In genomic region chr17:2435852-2436251, GRCh38 we compare ENCODE assay signal across 12 cellular contexts. TPM values are rescaled to one million over a fixed set of nuclear protein-coding genes. Genes with fewer than 3 reads are reported as not detected.
A peak's percentile ranks its signal among the peaks of the same experiment; 100 is the strongest.
DNase-seq lines count a peak whose midpoint lies in the region; ATAC-seq, FAIRE-seq and TF ChIP-seq lines count a peak whose summit lies in the region.
"Had no signal": no experiment of that assay in that cellular context is flagged by ENCODE, and none has a peak within 500 bp of the region (broad histone marks: within the 10 kb centered on the region; RNA-seq: fewer than 3 reads in every experiment).

No MANE protein-coding gene starts in this region.

- H3K36me3 ChIP-seq in H1 (ENCODE audit: control insufficient read depth in 2 of 4, insufficient read depth in 4 of 4, low read length in 3 of 4) (peaks cover 10 to 39% (median 20%) of the 10 kb centered on the region in 4 experiments; a peak in 7 of 8 replicates), MG63 (peaks cover 2% of the 10 kb centered on the region)

- H3K4ac ChIP-seq in H1 (replicated peaks; ENCODE audit: insufficient read length, low read depth, low read length) = no peak overlapping the region

- H3K27me3 Mint-ChIP-seq in activated CD8-positive, alpha-beta T cell treated with anti-CD3 and anti-CD28 coated beads, Interleukin-2, amount 10 ng/mL, durations not matched to agents 7 days and 5 days (ENCODE audit: low read depth) = no peaks in the 10 kb centered on the region
- H3K27me3 Mint-ChIP-seq: central memory CD8-positive, alpha-beta T cell; stimulated activated naive CD8-positive, alpha-beta T cell treated with anti-CD3 and anti-CD28 coated beads, Interleukin-15, Interleukin-2, amounts not matched to agents 100 ng/mL and 50 ng/mL, for 24 hours had no signal

- POLR2A ChIA-PET in H1 (lab: Charles Lee; ENCODE audit: partially characterized antibody) = interaction anchor here (0.9 to 1.3 kb wide), 3 partner anchors 8 to 75 kb away, joined by 3 to 7 read pairs (median 5); partner anchors contain the start of gene METTL16
- POLR2A ChIA-PET in activated CD8-positive, alpha-beta T cell treated with anti-CD3 and anti-CD28 coated beads, Interleukin-2, amount 10 ng/mL, durations not matched to agents 7 days and 5 days (lab: Charles Lee) = no interaction called here

- peaks cover 25% of the 10 kb centered on the region for H3K36me3 Mint-ChIP-seq in activated CD8-positive, alpha-beta T cell treated with anti-CD3 and anti-CD28 coated beads, Interleukin-2, amount 10 ng/mL, durations not matched to agents 7 days and 5 days (ENCODE audit: low read depth)

- H3K56ac ChIP-seq in H1 (replicated peaks; ENCODE audit: insufficient read length, low read depth, low read length) = no peak overlapping the region

- ATAC-seq in activated CD8-positive, alpha-beta T cell treated with anti-CD3 and anti-CD28 coated beads, Interleukin-2, amount 10 ng/mL, durations not matched to agents 7 days and 5 days = no peak
- ATAC-seq: Right ventricle myocardium inferior had no signal

- no peak overlapping the region for H2BK15ac ChIP-seq in H1 (ENCODE audit: low read length)

- H3K79me1 ChIP-seq in H1 (ENCODE audit: low read depth, low read length) = peaks cover 8% of the 10 kb centered on the region

- H3K4me3 ChIP-seq in H1 (ENCODE audit: extremely low read depth in 1 of 4, insufficient read depth in 2 of 4, low read depth in 3 of 4, low read length in 4 of 4) (peak overlapping the region in 1 of 4 experiments; percentile 39; a peak in 1 of 8 replicates), MG63 (no peak overlapping the region)

- no peak overlapping the region for H2BK12ac ChIP-seq in H1 (ENCODE audit: low read depth, low read length)

- H2AK5ac ChIP-seq in H1 (ENCODE audit: low read depth, low read length) = no peak overlapping the region

- H3K9ac ChIP-seq in H1 (replicated peaks in 1 of 4; ENCODE audit: extremely low read depth in 1 of 4, low read depth in 3 of 4, low read length in 3 of 4) = peak overlapping the region in 2 of 4 experiments; percentile 8 to 10; a peak in 2 of 7 replicates

- TF ChIP-seq POLR2A in H1 (IDR thresholded peaks at IDR 0.05; ENCODE audit: control extremely low read depth in 1 of 2, low read depth in 2 of 2, low read length in 2 of 2) = no peak

- no peaks in the 10 kb centered on the region for H3K23me2 ChIP-seq in H1 (ENCODE audit: low read depth, low read length)

- H2BK120ac ChIP-seq in H1 (replicated peaks; ENCODE audit: low read depth, low read length) = no peak overlapping the region

- H4K20me1 ChIP-seq in H1 (replicated peaks in 1 of 2; ENCODE audit: control insufficient read depth in 1 of 2, insufficient read depth in 2 of 2, low read length in 2 of 2) = peaks cover 0 to 1% of the 10 kb centered on the region in 2 experiments

- H3K9me3 ChIP-seq in H1 (ENCODE audit: insufficient read depth in 2 of 2, low read depth in 1 of 2, low read length in 1 of 2) = no peaks in the 10 kb centered on the region
- no peaks in the 10 kb centered on the region for H3K9me3 ChIP-seq in MG63

- H3K27ac Mint-ChIP-seq in activated CD8-positive, alpha-beta T cell treated with anti-CD3 and anti-CD28 coated beads, Interleukin-2, amount 10 ng/mL, durations not matched to agents 7 days and 5 days = no peak overlapping the region

- H3K23ac ChIP-seq in H1 (ENCODE audit: insufficient read length) = no peak overlapping the region

- H3K18ac ChIP-seq in H1 (ENCODE audit: extremely low read depth, low read length) = no peak overlapping the region

- no peak overlapping the region for H4K5ac ChIP-seq in H1 (ENCODE audit: insufficient read length, low read depth, low read length)

- DNase-seq in NCI-H2081 (lab: John Stamatoyannopoulos, UW) (peak; percentile 53 to 68), NCI-H2081 treated with DMSO at 0.1 percent for 48 hours (lab: John Stamatoyannopoulos, UW) (no peak), NCI-H345 (lab: John Stamatoyannopoulos, UW) (peak; percentile 93), H1 (ENCODE audit: low read depth in 1 of 2, low spot score in 2 of 2) (peak in 1 of 2 experiments; percentile 51), CD1c-positive myeloid dendritic cell (ENCODE audit: extremely low spot score) (no peak), MG63 (no peak)
- no peak for DNase-seq in activated CD8-positive, alpha-beta T cell treated with anti-CD3 and anti-CD28 coated beads, Interleukin-2, amount 10 ng/mL, durations not matched to agents 7 days and 5 days
- DNase-seq: 8988T had no signal

- no peak overlapping the region for H4K8ac ChIP-seq in H1 (ENCODE audit: extremely low read depth, insufficient read depth, low read length)

- CTCF ChIA-PET in H1 (lab: Charles Lee; ENCODE audit: partially characterized antibody) = interaction anchor here (0.6 to 3.4 kb wide), 7 partner anchors 9 to 157 kb away, joined by 3 to 17 read pairs (median 5); no protein-coding TSS in a partner anchor
- CTCF ChIA-PET in activated CD8-positive, alpha-beta T cell treated with anti-CD3 and anti-CD28 coated beads, Interleukin-2, amount 10 ng/mL, durations not matched to agents 7 days and 5 days (lab: Charles Lee) = interaction anchor here (0.9 to 8.8 kb wide), 2 partner anchors 19 to 53 kb away, joined by 3 to 53 read pairs; no protein-coding TSS in a partner anchor

- peaks cover 0 to 14% of the 10 kb centered on the region in 2 experiments; a peak in 2 of 4 replicates for H3K79me2 ChIP-seq in H1 (ENCODE audit: control insufficient read depth in 1 of 2, insufficient read depth in 2 of 2, low read length in 2 of 2)

- no peak for TF ChIP-seq RAD21 in H1 (IDR thresholded peaks at IDR 0.05 in 1 of 2, conservative IDR thresholded peaks at IDR 0.05 in 1 of 2; ENCODE audit: low read depth in 2 of 2, low read length in 2 of 2)

- H3K4me3 Mint-ChIP-seq in activated CD8-positive, alpha-beta T cell treated with anti-CD3 and anti-CD28 coated beads, Interleukin-2, amount 10 ng/mL, durations not matched to agents 7 days and 5 days = no peak overlapping the region
- H3K4me3 Mint-ChIP-seq: central memory CD8-positive, alpha-beta T cell; stimulated activated naive CD8-positive, alpha-beta T cell treated with anti-CD3 and anti-CD28 coated beads, Interleukin-15, Interleukin-2, amounts not matched to agents 100 ng/mL and 50 ng/mL, for 24 hours had no signal

- peak overlapping the region; percentile 61 to 64 for H3K4me2 ChIP-seq in H1 (ENCODE audit: insufficient read depth in 1 of 2, low read depth in 2 of 2, low read length in 2 of 2)

- TF ChIP-seq CTCF in H1 (IDR thresholded peaks at IDR 0.05; ENCODE audit: control extremely low read depth in 1 of 3, insufficient read depth in 1 of 3, low read depth in 1 of 3, low read length in 3 of 3) = no peak

- H4K91ac ChIP-seq in H1 (replicated peaks; ENCODE audit: insufficient read length, low read length) = no peak overlapping the region

- no peak for FAIRE-seq in H1 (lab: Jason Lieb, UNC)

- H2AFZ ChIP-seq in H1 (ENCODE audit: low read length) = no peak overlapping the region

- H3K4me1 ChIP-seq in H1 (replicated peaks in 1 of 4; ENCODE audit: control insufficient read depth in 3 of 4, insufficient read depth in 4 of 4, low read length in 3 of 4) = peaks cover 6 to 17% (median 13%) of the 10 kb centered on the region in 4 experiments

- H3K4me1 Mint-ChIP-seq in activated CD8-positive, alpha-beta T cell treated with anti-CD3 and anti-CD28 coated beads, Interleukin-2, amount 10 ng/mL, durations not matched to agents 7 days and 5 days (ENCODE audit: low read depth) = no peaks in the 10 kb centered on the region
- H3K4me1 Mint-ChIP-seq: central memory CD8-positive, alpha-beta T cell had no signal

- no peaks in the 10 kb centered on the region for H3K27me3 ChIP-seq in H1 (replicated peaks in 1 of 4; ENCODE audit: control insufficient read depth in 3 of 4, extremely low read depth in 1 of 4, insufficient read depth in 3 of 4, low read length in 3 of 4)
- no peaks in the 10 kb centered on the region for H3K27me3 ChIP-seq in MG63

- peak overlapping the region; percentile 72 for H3K27ac ChIP-seq in H1 (ENCODE audit: low read depth, low read length)
- H3K27ac ChIP-seq in temporal lobe (ENCODE audit: low read depth, low read length) = peak overlapping the region; percentile 89

- H3K14ac ChIP-seq in H1 (ENCODE audit: insufficient read length) = no peak overlapping the region

- no peak for TF ChIP-seq EP300 in H1 (IDR thresholded peaks at IDR 0.05; ENCODE audit: borderline replicate concordance in 1 of 2, low read depth in 2 of 2, low read length in 2 of 2)

- H2BK5ac ChIP-seq in H1 (ENCODE audit: low read depth, low read length) = peak overlapping the region; percentile 52; the same call in 1 of the 2 replicates

- WGBS in H1 (ENCODE audit: extremely low coverage in 1 of 2, insufficient coverage in 1 of 2, insufficient read length in 1 of 2, insufficient replicate concordance in 2 of 2, low coverage in 1 of 2, low lambda C conversion rate in 2 of 2, missing lambda C conversion rate in 1 of 2), 2 experiments = 87% methylated on average over 9 of the region's 9 CpGs; no CpG with 5 or more reads in 1 of the 2 experiments

- H3K9me3 Mint-ChIP-seq in activated CD8-positive, alpha-beta T cell treated with anti-CD3 and anti-CD28 coated beads, Interleukin-2, amount 10 ng/mL, durations not matched to agents 7 days and 5 days (ENCODE audit: insufficient read depth) = no peaks in the 10 kb centered on the region
- H3K9me3 Mint-ChIP-seq: central memory CD8-positive, alpha-beta T cell; stimulated activated naive CD8-positive, alpha-beta T cell treated with anti-CD3 and anti-CD28 coated beads, Interleukin-15, Interleukin-2, amounts not matched to agents 100 ng/mL and 50 ng/mL, for 24 hours had no signal

- H2BK20ac ChIP-seq in H1 (ENCODE audit: low read length) = no peak overlapping the region

TF ChIP-seq in H1, 55 proteins besides CTCF, POLR2A, EP300 and RAD21 (continues in another document):
- TF ChIP-seq RNF2 (IDR thresholded peaks at IDR 0.05; ENCODE audit: borderline replicate concordance, low read depth, low read length, missing control alignments, poor library complexity, severe bottlenecking) = no peak
- TF ChIP-seq NRF1 (IDR thresholded peaks at IDR 0.05; ENCODE audit: low read depth, low read length) = no peak
- TF ChIP-seq RBBP5 (IDR thresholded peaks at IDR 0.05; ENCODE audit: borderline replicate concordance, low read depth, low read length) = no peak

RNA-seq across cellular contexts. Expression of gene MNT, which starts 35.0 kb away (rescaled TPM):
- 16.3 and 17.3 TPM in 2 replicates for total RNA-seq in H1 (2021; fragmentation: NEBNext Ultra II Directional; extraction: Animal tissue kit (Norgen Biotek cat#: 25700))
- 5.0 and 9.0 TPM in 2 replicates for polyA plus RNA-seq in H1 (2011; rRNA removed)
- 6.1 TPM for polyA plus RNA-seq in H1 (2011; cell fraction: cytosol; rRNA removed)
- 12.8 TPM for polyA plus RNA-seq in H1 (2011; cell fraction: nucleus; rRNA removed)
- polyA plus RNA-seq in H1 (2012, experiment 1 of 2) = 10.9 to 15.7 TPM (median 13.9 TPM) in 4 replicates
- polyA plus RNA-seq in H1 (2012, experiment 2 of 2) = 7.1 TPM
- polyA plus RNA-seq in H1 (2013, experiment 1 of 2) = 12.5 TPM
- 10.8 TPM for polyA plus RNA-seq in H1 (2013, experiment 2 of 2)
- polyA minus RNA-seq in H1 (2011; rRNA and poly(A)+ RNA removed) = 3.2 and 4.2 TPM in 2 replicates
- 8.7 TPM for polyA minus RNA-seq in H1 (2011; cell fraction: cytosol; rRNA and poly(A)+ RNA removed)
- 6.2 TPM for polyA minus RNA-seq in H1 (2011; cell fraction: nucleus; rRNA and poly(A)+ RNA removed)
- total RNA-seq in temporal lobe = 10.6 TPM
- total RNA-seq in activated CD8-positive, alpha-beta T cell treated with anti-CD3 and anti-CD28 coated beads, Interleukin-2, amount 10 ng/mL, durations not matched to agents 7 days and 5 days = 10 to 100 TPM; 24.1 to 24.2 TPM
- 0.07 and 1.4 TPM in 2 replicates for total RNA-seq in MG63 (2014; rRNA removed; shearing (Covaris generic); ENCODE audit: low replicate concordance)

Comparison
In these comparisons a context has a peak if more than half of its experiments do, and no peak if none do; other contexts are left out.
1. DNase-seq: peak in NCI-H2081 (2 of 2) and NCI-H345 (single experiment); none in NCI-H2081 treated with DMSO at 0.1 percent for 48 hours (single experiment), CD1c-positive myeloid dendritic cell (single experiment), activated CD8-positive, alpha-beta T cell treated with anti-CD3 and anti-CD28 coated beads, Interleukin-2, amount 10 ng/mL, durations not matched to agents 7 days and 5 days (single experiment) and MG63 (single experiment).